In genomic region chr4:112523008-112523440, GRCh38 we compare ENCODE assay signal across 8 cellular contexts.
DNase-seq lines count a peak whose midpoint lies in the region; ATAC-seq and TF ChIP-seq lines count a peak whose summit lies in the region.

No MANE protein-coding gene starts in this region.

- peak; percentile 63 for TF ChIP-seq CTCF in GM06990 (IDR thresholded peaks at IDR 0.05; ENCODE audit: insufficient read depth, low read length, poor library complexity, severe bottlenecking)
- TF ChIP-seq CTCF in MM.1S (IDR thresholded peaks at IDR 0.05; ENCODE audit: low read length) = peak; percentile 51
- TF ChIP-seq CTCF in RWPE1 (conservative IDR thresholded peaks at IDR 0.05; ENCODE audit: low read depth) = no peak

- H3K27me3 Mint-ChIP-seq in activated naive CD4-positive, alpha-beta T cell treated with anti-CD3 and anti-CD28 coated beads, Interleukin-2, amount 50 U/mL, for 24 hours = peaks cover 63% of the 10 kb centered on the region
- peaks cover 79% of the 10 kb centered on the region for H3K27me3 Mint-ChIP-seq in stimulated activated naive CD8-positive, alpha-beta T cell treated with anti-CD3 and anti-CD28 coated beads, Interleukin-15, amount 100 ng/mL, for 72 hours

- POLR2A ChIA-PET in RWPE1 (lab: Yijun Ruan, JAX; ENCODE audit: low non-redundant PET) = no interaction called here

- H3K4me1 ChIP-seq in MM.1S (ENCODE audit: low read length) (peaks cover 15% of the 10 kb centered on the region), iPS-20b (ENCODE audit: insufficient read depth, low read length) (peaks cover 15% of the 10 kb centered on the region)

- H3F3A ChIP-seq in MM.1S (ENCODE audit: insufficient read depth, low read length) = peaks cover 29% of the 10 kb centered on the region

- H3K9me3 ChIP-seq in MM.1S (replicated peaks; ENCODE audit: insufficient read depth, low read length) (no peaks in the 10 kb centered on the region), iPS-20b (ENCODE audit: insufficient read depth, low read depth, low read length) (no peaks in the 10 kb centered on the region)

- H3K36me3 Mint-ChIP-seq in activated naive CD4-positive, alpha-beta T cell treated with anti-CD3 and anti-CD28 coated beads, Interleukin-2, amount 50 U/mL, for 24 hours = peaks cover 1% of the 10 kb centered on the region

- H3K4me1 Mint-ChIP-seq in activated naive CD4-positive, alpha-beta T cell treated with anti-CD3 and anti-CD28 coated beads, Interleukin-2, amount 50 U/mL, for 24 hours = peaks cover 30% of the 10 kb centered on the region
- peaks cover 48% of the 10 kb centered on the region for H3K4me1 Mint-ChIP-seq in stimulated activated naive CD8-positive, alpha-beta T cell treated with anti-CD3 and anti-CD28 coated beads, Interleukin-15, amount 100 ng/mL, for 72 hours

- no peaks in the 10 kb centered on the region for H3K79me2 ChIP-seq in MM.1S (ENCODE audit: low read length)

- no peaks in the 10 kb centered on the region for H3K36me3 ChIP-seq in GM06990 (ENCODE audit: control insufficient read depth, insufficient read depth, low read length)
- H3K36me3 ChIP-seq in MM.1S (replicated peaks; ENCODE audit: insufficient read depth, low read length) = no peaks in the 10 kb centered on the region
- no peaks in the 10 kb centered on the region for H3K36me3 ChIP-seq in iPS-20b (ENCODE audit: insufficient read depth, low read depth, low read length)

- ATAC-seq in GM21737 (IDR thresholded peaks at IDR 0.05; ENCODE audit: unreplicated experiment) = peak; percentile 45
- ATAC-seq in stimulated activated naive CD8-positive, alpha-beta T cell treated with anti-CD3 and anti-CD28 coated beads, Interleukin-15, amount 100 ng/mL, for 72 hours = peak; percentile 62

- no peaks in the 10 kb centered on the region for H3K9me2 ChIP-seq in MM.1S (replicated peaks; ENCODE audit: insufficient read depth, low read length)

- H3K9me3 Mint-ChIP-seq in activated naive CD4-positive, alpha-beta T cell treated with anti-CD3 and anti-CD28 coated beads, Interleukin-2, amount 50 U/mL, for 24 hours = peaks cover 5% of the 10 kb centered on the region
- H3K9me3 Mint-ChIP-seq in stimulated activated naive CD8-positive, alpha-beta T cell treated with anti-CD3 and anti-CD28 coated beads, Interleukin-15, amount 100 ng/mL, for 72 hours = no peaks in the 10 kb centered on the region

- H3K4me2 ChIP-seq in MM.1S (ENCODE audit: low read depth, low read length) = peak overlapping the region; percentile 88

- H3K9ac ChIP-seq in MM.1S (ENCODE audit: low read length) (peak overlapping the region; percentile 60; the same call in 1 of the 2 replicates), iPS-20b (ENCODE audit: low read depth, low read length) (no peak overlapping the region)

- H4K20me1 ChIP-seq in MM.1S (ENCODE audit: insufficient read depth, low read length) = no peaks in the 10 kb centered on the region

- peak overlapping the region; percentile 86 for H2AFZ ChIP-seq in MM.1S (ENCODE audit: low read length)

- CTCF ChIA-PET in RWPE1 (lab: Yijun Ruan, JAX) = interaction anchor here (0.7 to 0.9 kb wide), 2 partner anchors 195 to 198 kb away, joined by 3 to 4 read pairs; no protein-coding TSS in a partner anchor

- H3K27ac ChIP-seq in MM.1S (ENCODE audit: low read length) (peak overlapping the region; percentile 67; the same call in 1 of the 2 replicates), iPS-20b (ENCODE audit: low read length) (no peak overlapping the region), RWPE1 (no peak overlapping the region)

- no peak overlapping the region for H3K27ac Mint-ChIP-seq in activated naive CD4-positive, alpha-beta T cell treated with anti-CD3 and anti-CD28 coated beads, Interleukin-2, amount 50 U/mL, for 24 hours
- no peak overlapping the region for H3K27ac Mint-ChIP-seq in stimulated activated naive CD8-positive, alpha-beta T cell treated with anti-CD3 and anti-CD28 coated beads, Interleukin-15, amount 100 ng/mL, for 72 hours

- DNase-seq in GM06990 (ENCODE audit: extremely low read depth, insufficient read length) (peak; percentile 85), MM.1S (peak; percentile 85), RWPE1 (ENCODE audit: low spot score) (no peak), NCI-H2029 treated with DMSO at 0.1 percent for 48 hours (lab: John Stamatoyannopoulos, UW) (no peak)
- peak; percentile 60 to 61 for DNase-seq in stimulated activated naive CD8-positive, alpha-beta T cell treated with anti-CD3 and anti-CD28 coated beads, Interleukin-15, amount 100 ng/mL, for 72 hours

- no peaks in the 10 kb centered on the region for H3K27me3 ChIP-seq in GM06990 (replicated peaks; ENCODE audit: control insufficient read depth, insufficient read depth, low read length)
- peaks cover 27% of the 10 kb centered on the region for H3K27me3 ChIP-seq in MM.1S (replicated peaks; ENCODE audit: insufficient read depth, low read length)
- H3K27me3 ChIP-seq in iPS-20b (ENCODE audit: insufficient read depth, low read length) = peaks cover 89% of the 10 kb centered on the region

- peak overlapping the region; percentile 88 for H3K4me3 Mint-ChIP-seq in activated naive CD4-positive, alpha-beta T cell treated with anti-CD3 and anti-CD28 coated beads, Interleukin-2, amount 50 U/mL, for 24 hours
- H3K4me3 Mint-ChIP-seq in stimulated activated naive CD8-positive, alpha-beta T cell treated with anti-CD3 and anti-CD28 coated beads, Interleukin-15, amount 100 ng/mL, for 72 hours = peak overlapping the region; percentile 78 to 79

- H3K4me3 ChIP-seq in GM06990 (replicated peaks; ENCODE audit: low read depth, low read length) (peak overlapping the region; percentile 64), MM.1S (ENCODE audit: low read length) (peak overlapping the region; percentile 76), iPS-20b (ENCODE audit: low read length) (peak overlapping the region; percentile 67)

Comparison
In these comparisons a context has a peak if more than half of its experiments do, and no peak if none do; other contexts are left out.
1. DNase-seq: peak in GM06990 (single experiment), MM.1S (single experiment) and stimulated activated naive CD8-positive, alpha-beta T cell treated with anti-CD3 and anti-CD28 coated beads, Interleukin-15, amount 100 ng/mL, for 72 hours (2 of 2); none in RWPE1 (single experiment) and NCI-H2029 treated with DMSO at 0.1 percent for 48 hours (single experiment).
2. Peak in every context shown above with its lines, with median percentiles within 50 percentile points of each other: H3K4me3 ChIP-seq.